Comparison of ENCODE assay signal across 23 cellular contexts in the genomic region with DNA sequence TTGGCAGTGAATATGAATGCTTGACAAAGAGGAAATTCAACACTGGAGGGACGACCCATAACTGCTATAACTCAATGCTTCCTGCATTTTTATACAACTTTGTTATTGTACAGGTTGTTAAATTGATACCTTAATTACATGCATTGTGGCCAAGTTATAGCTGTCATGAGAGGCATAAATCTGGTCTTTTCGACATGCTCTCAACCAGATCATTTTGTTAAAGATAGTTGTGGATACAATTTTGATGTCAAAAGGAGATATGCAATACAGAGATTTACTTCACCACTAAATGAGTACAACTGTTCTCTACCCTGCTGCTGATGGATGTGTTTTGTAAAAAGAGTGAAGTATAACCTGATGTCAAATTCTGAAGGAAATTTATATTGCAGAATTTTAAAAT.
"Had no signal": no experiment of that assay in that cellular context is flagged by ENCODE, and none has a peak within 500 bp of the region (broad histone marks: within the 10 kb centered on the region; RNA-seq: fewer than 3 reads in every experiment).

No MANE protein-coding gene starts in this region.

- H3K4me3 ChIP-seq: colonic mucosa, esophagus squamous epithelium, gastrocnemius medialis, heart right ventricle, left lung, lower lobe of right lung had no signal

- H3K27ac Mint-ChIP-seq: dendritic cell treated with granulocyte-macrophage colony-stimulating factor and Interleukin-4, amounts not matched to agents 40 ng/mL and 50 ng/mL, for 4 days; effector memory CD8-positive, alpha-beta T cell; endodermal cell had no signal

- DNase-seq: colonic mucosa; cortex of kidney; effector CD8-positive, alpha-beta T cell; effector memory CD8-positive, alpha-beta T cell; endodermal cell; erythroblast; esophagus squamous epithelium; foreskin fibroblast; foreskin melanocyte; gastrocnemius medialis; glutamatergic neuron; head of caudate nucleus; heart right ventricle; hippocampal formation; left cardiac atrium; left lung; left ventricle myocardium superior; lower lobe of right lung; mesendoderm; midbrain had no signal

- H3K27me3 Mint-ChIP-seq: dendritic cell treated with granulocyte-macrophage colony-stimulating factor and Interleukin-4, amounts not matched to agents 40 ng/mL and 50 ng/mL, for 4 days; effector memory CD8-positive, alpha-beta T cell had no signal

- H3K4me1 ChIP-seq: colonic mucosa, esophagus squamous epithelium, gastrocnemius medialis, left lung, lower lobe of right lung had no signal

- ATAC-seq: effector memory CD8-positive, alpha-beta T cell; esophagus mucosa; gastrocnemius medialis; heart right ventricle; left cardiac atrium; left lung; left ventricle myocardium superior; lower lobe of right lung had no signal

- H3K9me3 Mint-ChIP-seq: dendritic cell treated with granulocyte-macrophage colony-stimulating factor and Interleukin-4, amounts not matched to agents 40 ng/mL and 50 ng/mL, for 4 days; endodermal cell had no signal

- H3K27me3 ChIP-seq: colonic mucosa, esophagus squamous epithelium, gastrocnemius medialis, heart right ventricle, left lung had no signal

- H3K36me3 ChIP-seq: colonic mucosa, esophagus squamous epithelium, gastrocnemius medialis, heart right ventricle, left lung, lower lobe of right lung had no signal

- H3K4me3 Mint-ChIP-seq: dendritic cell treated with granulocyte-macrophage colony-stimulating factor and Interleukin-4, amounts not matched to agents 40 ng/mL and 50 ng/mL, for 4 days; effector memory CD8-positive, alpha-beta T cell; endodermal cell had no signal

- H3K27ac ChIP-seq: colonic mucosa, epithelial cell of prostate, esophagus squamous epithelium, gastrocnemius medialis, heart right ventricle, left lung, lower lobe of right lung had no signal

- H3K9me3 ChIP-seq: colonic mucosa, esophagus squamous epithelium, gastrocnemius medialis, heart right ventricle, left lung, lower lobe of right lung had no signal
